28 cellular contexts compared by ENCODE assay signal in genomic region chr20:56380375-56380774, GRCh38. TPM values are rescaled to one million over a fixed set of nuclear protein-coding genes. Genes with fewer than 3 reads are reported as not detected.
DNase-seq lines count a peak whose midpoint lies in the region; FAIRE-seq and TF ChIP-seq lines count a peak whose summit lies in the region.
"Had no signal": no experiment of that assay in that cellular context is flagged by ENCODE, and none has a peak within 500 bp of the region (broad histone marks: within the 10 kb centered on the region; RNA-seq: fewer than 3 reads in every experiment).

No MANE protein-coding gene starts in this region.

- dilution Hi-C loops in endothelial cell of umbilical vein (cut with MboI; ENCODE audit: extremely low pct_ligation_motif_present, low sequenced_read_pairs) = no loop called here

- H3K9ac ChIP-seq in endothelial cell of umbilical vein (replicated peaks; ENCODE audit: extremely low read depth, insufficient read depth, low read length) = no peak overlapping the region
- H3K9ac ChIP-seq: GM23248 had no signal

- H3K9me1 ChIP-seq in endothelial cell of umbilical vein (replicated peaks; ENCODE audit: control insufficient read depth, extremely low read depth, insufficient read depth, low read length) = no peaks in the 10 kb centered on the region

- FAIRE-seq in endothelial cell of umbilical vein (lab: Jason Lieb, UNC) = no peak
- no peak for FAIRE-seq in RCC 7860 (lab: Jason Lieb, UNC)
- FAIRE-seq: G401.6, K562 had no signal

- H2AFZ ChIP-seq in endothelial cell of umbilical vein (ENCODE audit: low read depth, low read length) = no peak overlapping the region
- H2AFZ ChIP-seq in osteoblast (ENCODE audit: low read length) = no peak overlapping the region
- H2AFZ ChIP-seq: GM23248 had no signal

- no peaks in the 10 kb centered on the region for H3K9me3 ChIP-seq in endothelial cell of umbilical vein (replicated peaks; ENCODE audit: control insufficient read depth, insufficient read depth, low read length)
- no peaks in the 10 kb centered on the region for H3K9me3 ChIP-seq in osteoblast (ENCODE audit: low read depth, low read length)
- H3K9me3 ChIP-seq: SJCRH30, suprapubic skin, uterus had no signal

- peaks cover 71% of the 10 kb centered on the region for H3K79me2 ChIP-seq in endothelial cell of umbilical vein (ENCODE audit: control insufficient read depth, insufficient read depth, low read length)
- H3K79me2 ChIP-seq in osteoblast (ENCODE audit: insufficient read depth, low read length) = peaks cover 79% of the 10 kb centered on the region

- H3K4me2 ChIP-seq in endothelial cell of umbilical vein (ENCODE audit: insufficient read depth, low read length) (no peak overlapping the region), osteoblast (ENCODE audit: insufficient read depth, low read length) (peak overlapping the region; percentile 7)

- CTCF ChIA-PET in endothelial cell of umbilical vein (lab: Charles Lee) = interaction anchor here (0.6 kb wide), 1 partner anchor 44 kb away, joined by 3 read pairs; no protein-coding TSS in a partner anchor

- no peaks in the 10 kb centered on the region for H3K27me3 ChIP-seq in endothelial cell of umbilical vein (ENCODE audit: control insufficient read depth in 2 of 2, insufficient read depth in 2 of 2, low read length in 2 of 2)
- H3K27me3 ChIP-seq in osteoblast (ENCODE audit: insufficient read depth, low read length) = no peaks in the 10 kb centered on the region
- H3K27me3 ChIP-seq: SJCRH30, suprapubic skin, uterus had no signal

- H3K36me3 Mint-ChIP-seq in activated T-helper 1 cell treated with anti-CD3 and anti-CD28 coated beads, Interleukin-12 subunit alpha, Interleukin-12 subunit beta, Interleukin-2, Interleukin-4 antibody, amounts not matched to agents 30 ng/mL and 10 ng/mL and 1 ng/mL, durations not matched to agents 14 hours and 24 hours and 36 hours (ENCODE audit: low read depth) = peaks cover 59% of the 10 kb centered on the region
- peaks cover 19% of the 10 kb centered on the region for H3K36me3 Mint-ChIP-seq in type B pancreatic cell

- H3K27ac Mint-ChIP-seq in activated T-helper 1 cell treated with anti-CD3 and anti-CD28 coated beads, Interleukin-12 subunit alpha, Interleukin-12 subunit beta, Interleukin-2, Interleukin-4 antibody, amounts not matched to agents 30 ng/mL and 10 ng/mL and 1 ng/mL, durations not matched to agents 14 hours and 24 hours and 36 hours = peak overlapping the region; percentile 48
- H3K27ac Mint-ChIP-seq in type B pancreatic cell = no peak overlapping the region
- H3K27ac Mint-ChIP-seq: activated CD8-positive, alpha-beta T cell treated with anti-CD3 and anti-CD28 coated beads for 36 hours; activated naive CD8-positive, alpha-beta T cell treated with anti-CD3 and anti-CD28 coated beads, Interleukin-2, amount 50 U/mL, for 24 hours; CD8-positive, alpha-beta T cell; stimulated activated naive B cell treated with anti-CD40 and anti-IgM and Interleukin-4, amounts not matched to agents 10 μg/mL and 1 μg/mL and 100 μg/mL, for 72 hours had no signal

- H3K27ac ChIP-seq in endothelial cell of umbilical vein (ENCODE audit: insufficient read depth, low read depth, low read length) (no peak overlapping the region), osteoblast (ENCODE audit: low read depth, low read length) (peak overlapping the region; percentile 65)
- H3K27ac ChIP-seq: coronary artery, GM23248, SJCRH30, suprapubic skin, uterus had no signal

- H4K20me1 ChIP-seq in endothelial cell of umbilical vein (replicated peaks; ENCODE audit: control insufficient read depth, extremely low read depth, insufficient read depth, low read length) (no peaks in the 10 kb centered on the region), osteoblast (ENCODE audit: insufficient read depth, low read length) (no peaks in the 10 kb centered on the region)

- no peak overlapping the region for H3K4me3 Mint-ChIP-seq in activated T-helper 1 cell treated with anti-CD3 and anti-CD28 coated beads, Interleukin-12 subunit alpha, Interleukin-12 subunit beta, Interleukin-2, Interleukin-4 antibody, amounts not matched to agents 30 ng/mL and 10 ng/mL and 1 ng/mL, durations not matched to agents 14 hours and 24 hours and 36 hours
- H3K4me3 Mint-ChIP-seq in type B pancreatic cell = no peak overlapping the region
- H3K4me3 Mint-ChIP-seq: activated CD8-positive, alpha-beta T cell treated with anti-CD3 and anti-CD28 coated beads for 36 hours; activated naive CD8-positive, alpha-beta T cell treated with anti-CD3 and anti-CD28 coated beads, Interleukin-2, amount 50 U/mL, for 24 hours; CD8-positive, alpha-beta T cell; naive thymus-derived CD4-positive, alpha-beta T cell; stimulated activated naive B cell treated with anti-CD40 and anti-IgM and Interleukin-4, amounts not matched to agents 10 μg/mL and 1 μg/mL and 100 μg/mL, for 72 hours had no signal

- TF ChIP-seq CTCF in endothelial cell of umbilical vein (IDR thresholded peaks at IDR 0.05; ENCODE audit: extremely low read depth in 1 of 2, insufficient read depth in 1 of 2, low read depth in 1 of 2, low read length in 2 of 2) = no peak
- no peak for TF ChIP-seq CTCF in osteoblast (IDR thresholded peaks at IDR 0.05; ENCODE audit: extremely low read depth, low read depth, low read length)
- TF ChIP-seq CTCF in type B pancreatic cell (conservative IDR thresholded peaks at IDR 0.05) = no peak

- H3K4me1 Mint-ChIP-seq in activated T-helper 1 cell treated with anti-CD3 and anti-CD28 coated beads, Interleukin-12 subunit alpha, Interleukin-12 subunit beta, Interleukin-2, Interleukin-4 antibody, amounts not matched to agents 30 ng/mL and 10 ng/mL and 1 ng/mL, durations not matched to agents 14 hours and 24 hours and 36 hours (ENCODE audit: low read depth) = peaks cover 60% of the 10 kb centered on the region
- H3K4me1 Mint-ChIP-seq in type B pancreatic cell (ENCODE audit: unreplicated experiment) = no peaks in the 10 kb centered on the region

- H3K4me1 ChIP-seq in endothelial cell of umbilical vein (ENCODE audit: control insufficient read depth, extremely low read depth, insufficient read depth, low read length) (no peaks in the 10 kb centered on the region), osteoblast (ENCODE audit: insufficient read depth, low read length) (peaks cover 31% of the 10 kb centered on the region)
- H3K4me1 ChIP-seq: SJCRH30, suprapubic skin, uterus had no signal

- POLR2A ChIA-PET in endothelial cell of umbilical vein (lab: Charles Lee) = no interaction called here

- TF ChIP-seq POLR2A in endothelial cell of umbilical vein (IDR thresholded peaks at IDR 0.05; ENCODE audit: low read depth, low read length) = no peak

- intact Hi-C loops in activated T-helper 1 cell treated with anti-CD3 and anti-CD28 coated beads, Interleukin-12 subunit alpha, Interleukin-12 subunit beta, Interleukin-2, Interleukin-4 antibody, amounts not matched to agents 30 ng/mL and 10 ng/mL and 1 ng/mL, durations not matched to agents 14 hours and 24 hours and 36 hours (cut with micrococcal nuclease) = no loop called here
- intact Hi-C loops in endothelial cell of umbilical vein (cut with micrococcal nuclease) = no loop called here

- H3K4me3 ChIP-seq in endothelial cell of umbilical vein (replicated peaks in 1 of 3; ENCODE audit: insufficient read depth in 1 of 3, low read depth in 1 of 3, low read length in 3 of 3) = no peak overlapping the region
- H3K4me3 ChIP-seq in osteoblast (ENCODE audit: insufficient read depth, low read length) = no peak overlapping the region
- H3K4me3 ChIP-seq: coronary artery, GM23248, K562, SJCRH30, suprapubic skin, uterus had no signal

- BruUV-seq in endothelial cell of umbilical vein (replicated peaks; lab: Mats Ljungman, UMichigan) = no TSS peak

- no peaks in the 10 kb centered on the region for H3K27me3 Mint-ChIP-seq in activated T-helper 1 cell treated with anti-CD3 and anti-CD28 coated beads, Interleukin-12 subunit alpha, Interleukin-12 subunit beta, Interleukin-2, Interleukin-4 antibody, amounts not matched to agents 30 ng/mL and 10 ng/mL and 1 ng/mL, durations not matched to agents 14 hours and 24 hours and 36 hours (ENCODE audit: insufficient read depth)
- H3K27me3 Mint-ChIP-seq in type B pancreatic cell = no peaks in the 10 kb centered on the region
- H3K27me3 Mint-ChIP-seq: activated CD8-positive, alpha-beta T cell treated with anti-CD3 and anti-CD28 coated beads for 36 hours; activated naive CD8-positive, alpha-beta T cell treated with anti-CD3 and anti-CD28 coated beads, Interleukin-2, amount 50 U/mL, for 24 hours; naive thymus-derived CD4-positive, alpha-beta T cell; stimulated activated naive B cell treated with anti-CD40 and anti-IgM and Interleukin-4, amounts not matched to agents 10 μg/mL and 1 μg/mL and 100 μg/mL, for 72 hours had no signal

- peak; percentile 31 for DNase-seq in EL
- DNase-seq in activated T-helper 1 cell treated with anti-CD3 and anti-CD28 coated beads, Interleukin-12 subunit alpha, Interleukin-12 subunit beta, Interleukin-2, Interleukin-4 antibody, amounts not matched to agents 30 ng/mL and 10 ng/mL and 1 ng/mL, durations not matched to agents 14 hours and 24 hours and 36 hours (ENCODE audit: low spot score) = no peak
- DNase-seq in endothelial cell of umbilical vein (ENCODE audit: low read depth, low spot score) = peak; percentile 64
- no peak for DNase-seq in osteoblast (ENCODE audit: insufficient read length, low spot score, missing footprints)
- DNase-seq in type B pancreatic cell (ENCODE audit: extremely low spot score, unreplicated experiment) = no peak
- DNase-seq in RCC 7860 (ENCODE audit: low spot score) = no peak
- no peak for DNase-seq in occipital lobe (lab: John Stamatoyannopoulos, UW)
- DNase-seq: activated CD4-positive, alpha-beta T cell treated with anti-CD3 and anti-CD28 coated beads for 1 hour; activated CD8-positive, alpha-beta T cell treated with anti-CD3 and anti-CD28 coated beads for 36 hours; activated gamma-delta T cell treated with Interleukin-2 at 50 U/mL for 16 hours; activated naive CD8-positive, alpha-beta T cell treated with anti-CD3 and anti-CD28 coated beads, Interleukin-2, amount 50 U/mL, for 24 hours; CD8-positive, alpha-beta T cell; GM23248; mesendoderm; MM.1S; naive thymus-derived CD4-positive, alpha-beta T cell; NCI-H1694; NCI-H524 treated with DMSO at 0.1 percent for 48 hours; retina; SJCRH30; stimulated activated CD4-positive, alpha-beta T cell treated with anti-CD3 and anti-CD28 coated beads, Interleukin-4, amount 100 ng/mL, for 24 hours; stimulated activated naive B cell treated with anti-CD40 and anti-IgM and Interleukin-4, amounts not matched to agents 10 μg/mL and 1 μg/mL and 100 μg/mL, for 72 hours; uterus had no signal

- H3K36me3 ChIP-seq in endothelial cell of umbilical vein (ENCODE audit: control insufficient read depth in 2 of 2, extremely low read depth in 1 of 2, insufficient read depth in 2 of 2, low read length in 2 of 2) (peaks cover 2 to 18% of the 10 kb centered on the region in 2 experiments), osteoblast (ENCODE audit: insufficient read depth, low read length) (peaks cover 29% of the 10 kb centered on the region)
- H3K36me3 ChIP-seq: suprapubic skin, uterus had no signal

- H3K9me3 Mint-ChIP-seq in activated T-helper 1 cell treated with anti-CD3 and anti-CD28 coated beads, Interleukin-12 subunit alpha, Interleukin-12 subunit beta, Interleukin-2, Interleukin-4 antibody, amounts not matched to agents 30 ng/mL and 10 ng/mL and 1 ng/mL, durations not matched to agents 14 hours and 24 hours and 36 hours = no peaks in the 10 kb centered on the region
- H3K9me3 Mint-ChIP-seq in type B pancreatic cell = no peaks in the 10 kb centered on the region
- H3K9me3 Mint-ChIP-seq: activated CD8-positive, alpha-beta T cell treated with anti-CD3 and anti-CD28 coated beads for 36 hours; activated naive CD8-positive, alpha-beta T cell treated with anti-CD3 and anti-CD28 coated beads, Interleukin-2, amount 50 U/mL, for 24 hours; CD8-positive, alpha-beta T cell; naive thymus-derived CD4-positive, alpha-beta T cell; stimulated activated naive B cell treated with anti-CD40 and anti-IgM and Interleukin-4, amounts not matched to agents 10 μg/mL and 1 μg/mL and 100 μg/mL, for 72 hours had no signal

RNA-seq across cellular contexts. Expression of gene AURKA, which starts 11.6 kb away (rescaled TPM):
- total RNA-seq in activated T-helper 1 cell treated with anti-CD3 and anti-CD28 coated beads, Interleukin-12 subunit alpha, Interleukin-12 subunit beta, Interleukin-2, Interleukin-4 antibody, amounts not matched to agents 30 ng/mL and 10 ng/mL and 1 ng/mL, durations not matched to agents 14 hours and 24 hours and 36 hours = 39.2 and 41.2 TPM in 2 replicates
- total RNA-seq in endothelial cell of umbilical vein = 56.9 and 57.6 TPM in 2 replicates
- polyA plus RNA-seq in endothelial cell of umbilical vein = 27.3 and 33.1 TPM in 2 replicates
- polyA plus RNA-seq in endothelial cell of umbilical vein (2011; cell fraction: cytosol; rRNA removed) = 41.0 and 42.5 TPM in 2 replicates
- polyA plus RNA-seq in endothelial cell of umbilical vein (2011; cell fraction: nucleus; rRNA removed) = 19.0 and 28.6 TPM in 2 replicates
- 29.7 and 55.3 TPM in 2 replicates for polyA plus RNA-seq in endothelial cell of umbilical vein (2012)
- polyA minus RNA-seq in endothelial cell of umbilical vein = 21.5 and 27.3 TPM in 2 replicates
- polyA minus RNA-seq in endothelial cell of umbilical vein (2011; cell fraction: cytosol; rRNA and poly(A)+ RNA removed) = 90.4 TPM
- polyA minus RNA-seq in endothelial cell of umbilical vein (2011; cell fraction: nucleus; rRNA and poly(A)+ RNA removed) = 9.5 and 12.6 TPM in 2 replicates
- total RNA-seq in osteoblast = 4.7 and 8.0 TPM in 2 replicates
- total RNA-seq in type B pancreatic cell (ENCODE audit: low replicate concordance) = 20.3 and 42.7 TPM in 2 replicates
- 4.8 TPM for total RNA-seq in occipital lobe

RNA-seq across cellular contexts. Expression of gene CSTF1, which starts 12.1 kb away (rescaled TPM):
- 55.2 and 60.9 TPM in 2 replicates for total RNA-seq in activated T-helper 1 cell treated with anti-CD3 and anti-CD28 coated beads, Interleukin-12 subunit alpha, Interleukin-12 subunit beta, Interleukin-2, Interleukin-4 antibody, amounts not matched to agents 30 ng/mL and 10 ng/mL and 1 ng/mL, durations not matched to agents 14 hours and 24 hours and 36 hours
- total RNA-seq in endothelial cell of umbilical vein (32.9 and 39.6 TPM in 2 replicates), osteoblast (25.0 and 26.8 TPM in 2 replicates), type B pancreatic cell (ENCODE audit: low replicate concordance) (43.2 and 48.4 TPM in 2 replicates), occipital lobe (32.6 TPM)
- polyA plus RNA-seq in endothelial cell of umbilical vein = 49.3 and 51.7 TPM in 2 replicates
- 38.8 and 41.4 TPM in 2 replicates for polyA plus RNA-seq in endothelial cell of umbilical vein (2011; cell fraction: cytosol; rRNA removed)
- polyA plus RNA-seq in endothelial cell of umbilical vein (2011; cell fraction: nucleus; rRNA removed) = 33.5 and 34.2 TPM in 2 replicates
- 33.9 and 43.3 TPM in 2 replicates for polyA plus RNA-seq in endothelial cell of umbilical vein (2012)
- 81.1 and 103 TPM in 2 replicates for polyA minus RNA-seq in endothelial cell of umbilical vein
- polyA minus RNA-seq in endothelial cell of umbilical vein (2011; cell fraction: cytosol; rRNA and poly(A)+ RNA removed) = 56.4 TPM
- polyA minus RNA-seq in endothelial cell of umbilical vein (2011; cell fraction: nucleus; rRNA and poly(A)+ RNA removed) = 19.8 and 31.0 TPM in 2 replicates

RNA-seq across cellular contexts. Expression of gene FAM210B, which starts 21.6 kb away (rescaled TPM):
- 6.2 and 6.9 TPM in 2 replicates for total RNA-seq in activated T-helper 1 cell treated with anti-CD3 and anti-CD28 coated beads, Interleukin-12 subunit alpha, Interleukin-12 subunit beta, Interleukin-2, Interleukin-4 antibody, amounts not matched to agents 30 ng/mL and 10 ng/mL and 1 ng/mL, durations not matched to agents 14 hours and 24 hours and 36 hours
- 37.6 and 44.5 TPM in 2 replicates for total RNA-seq in endothelial cell of umbilical vein
- 20.6 and 24.6 TPM in 2 replicates for polyA plus RNA-seq in endothelial cell of umbilical vein
- polyA plus RNA-seq in endothelial cell of umbilical vein (2011; cell fraction: cytosol; rRNA removed) = 27.2 and 28.0 TPM in 2 replicates
- polyA plus RNA-seq in endothelial cell of umbilical vein (2011; cell fraction: nucleus; rRNA removed) = 8.3 and 8.8 TPM in 2 replicates
- 53.8 and 54.3 TPM in 2 replicates for polyA plus RNA-seq in endothelial cell of umbilical vein (2012)
- 24.2 and 29.9 TPM in 2 replicates for polyA minus RNA-seq in endothelial cell of umbilical vein
- 10.0 TPM for polyA minus RNA-seq in endothelial cell of umbilical vein (2011; cell fraction: cytosol; rRNA and poly(A)+ RNA removed)
- 9.2 and 10.1 TPM in 2 replicates for polyA minus RNA-seq in endothelial cell of umbilical vein (2011; cell fraction: nucleus; rRNA and poly(A)+ RNA removed)
- total RNA-seq in osteoblast = 69.5 and 89.6 TPM in 2 replicates
- 58.3 and 58.4 TPM in 2 replicates for total RNA-seq in type B pancreatic cell (ENCODE audit: low replicate concordance)
- total RNA-seq in occipital lobe = 22.6 TPM

RNA-seq across cellular contexts. Expression of gene CASS4, which starts 31.7 kb away (rescaled TPM):
- total RNA-seq in activated T-helper 1 cell treated with anti-CD3 and anti-CD28 coated beads, Interleukin-12 subunit alpha, Interleukin-12 subunit beta, Interleukin-2, Interleukin-4 antibody, amounts not matched to agents 30 ng/mL and 10 ng/mL and 1 ng/mL, durations not matched to agents 14 hours and 24 hours and 36 hours = 6.7 and 7.8 TPM in 2 replicates
- not detected in 2 replicates for total RNA-seq in endothelial cell of umbilical vein
- not detected in 2 replicates for polyA plus RNA-seq in endothelial cell of umbilical vein
- not detected in 2 replicates for polyA plus RNA-seq in endothelial cell of umbilical vein (2011; cell fraction: cytosol; rRNA removed)
- polyA plus RNA-seq in endothelial cell of umbilical vein (2011; cell fraction: nucleus; rRNA removed) = 0.06 TPM in 1 of 2 replicates, not detected in the other
- polyA plus RNA-seq in endothelial cell of umbilical vein (2012) = not detected in 2 replicates
- polyA minus RNA-seq in endothelial cell of umbilical vein = 0.10 and 1.0 TPM in 2 replicates
- polyA minus RNA-seq in endothelial cell of umbilical vein (2011; cell fraction: cytosol; rRNA and poly(A)+ RNA removed) = not detected
- not detected in 2 replicates for polyA minus RNA-seq in endothelial cell of umbilical vein (2011; cell fraction: nucleus; rRNA and poly(A)+ RNA removed)
- under 0.01 TPM in 2 replicates for total RNA-seq in osteoblast
- total RNA-seq in type B pancreatic cell (ENCODE audit: low replicate concordance) = 0.38 and 0.56 TPM in 2 replicates
- total RNA-seq in occipital lobe = 0.16 TPM
- total RNA-seq: osteocyte had no signal

Comparison
In these comparisons a context has a peak if more than half of its experiments do, and no peak if none do; other contexts are left out.
1. DNase-seq: peak in EL (single experiment) and endothelial cell of umbilical vein (single experiment); none in activated T-helper 1 cell treated with anti-CD3 and anti-CD28 coated beads, Interleukin-12 subunit alpha, Interleukin-12 subunit beta, Interleukin-2, Interleukin-4 antibody, amounts not matched to agents 30 ng/mL and 10 ng/mL and 1 ng/mL, durations not matched to agents 14 hours and 24 hours and 36 hours (single experiment), osteoblast (single experiment), type B pancreatic cell (single experiment), RCC 7860 (single experiment) and occipital lobe (single experiment).